In the genomic region with DNA sequence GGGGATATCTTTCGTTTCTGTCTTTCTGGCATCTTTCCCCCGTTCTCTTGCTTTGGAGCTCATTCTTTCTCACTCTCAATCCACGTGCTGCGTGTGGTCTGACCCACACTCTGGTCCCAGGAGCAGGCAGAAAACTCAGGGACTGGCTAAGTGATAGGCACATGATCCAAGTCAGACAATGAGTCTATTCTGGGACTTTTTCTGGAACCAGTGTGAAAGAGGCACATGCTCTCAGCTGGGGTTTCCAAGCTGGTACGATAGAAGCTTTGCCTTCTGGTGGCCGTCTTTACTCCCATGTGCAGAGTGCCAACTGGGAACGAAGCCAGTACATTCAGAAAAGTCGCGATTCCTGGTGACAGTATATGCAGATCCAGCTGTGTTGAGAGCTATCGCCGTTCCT, we compare ENCODE assay signal across 1 cellular context.
TF ChIP-seq lines count a peak whose summit lies in the region.

No MANE protein-coding gene starts in this region.

TF ChIP-seq in H1, 55 proteins besides CTCF, POLR2A, EP300 and RAD21 (continued from another document):
- TF ChIP-seq, protein P1, sequence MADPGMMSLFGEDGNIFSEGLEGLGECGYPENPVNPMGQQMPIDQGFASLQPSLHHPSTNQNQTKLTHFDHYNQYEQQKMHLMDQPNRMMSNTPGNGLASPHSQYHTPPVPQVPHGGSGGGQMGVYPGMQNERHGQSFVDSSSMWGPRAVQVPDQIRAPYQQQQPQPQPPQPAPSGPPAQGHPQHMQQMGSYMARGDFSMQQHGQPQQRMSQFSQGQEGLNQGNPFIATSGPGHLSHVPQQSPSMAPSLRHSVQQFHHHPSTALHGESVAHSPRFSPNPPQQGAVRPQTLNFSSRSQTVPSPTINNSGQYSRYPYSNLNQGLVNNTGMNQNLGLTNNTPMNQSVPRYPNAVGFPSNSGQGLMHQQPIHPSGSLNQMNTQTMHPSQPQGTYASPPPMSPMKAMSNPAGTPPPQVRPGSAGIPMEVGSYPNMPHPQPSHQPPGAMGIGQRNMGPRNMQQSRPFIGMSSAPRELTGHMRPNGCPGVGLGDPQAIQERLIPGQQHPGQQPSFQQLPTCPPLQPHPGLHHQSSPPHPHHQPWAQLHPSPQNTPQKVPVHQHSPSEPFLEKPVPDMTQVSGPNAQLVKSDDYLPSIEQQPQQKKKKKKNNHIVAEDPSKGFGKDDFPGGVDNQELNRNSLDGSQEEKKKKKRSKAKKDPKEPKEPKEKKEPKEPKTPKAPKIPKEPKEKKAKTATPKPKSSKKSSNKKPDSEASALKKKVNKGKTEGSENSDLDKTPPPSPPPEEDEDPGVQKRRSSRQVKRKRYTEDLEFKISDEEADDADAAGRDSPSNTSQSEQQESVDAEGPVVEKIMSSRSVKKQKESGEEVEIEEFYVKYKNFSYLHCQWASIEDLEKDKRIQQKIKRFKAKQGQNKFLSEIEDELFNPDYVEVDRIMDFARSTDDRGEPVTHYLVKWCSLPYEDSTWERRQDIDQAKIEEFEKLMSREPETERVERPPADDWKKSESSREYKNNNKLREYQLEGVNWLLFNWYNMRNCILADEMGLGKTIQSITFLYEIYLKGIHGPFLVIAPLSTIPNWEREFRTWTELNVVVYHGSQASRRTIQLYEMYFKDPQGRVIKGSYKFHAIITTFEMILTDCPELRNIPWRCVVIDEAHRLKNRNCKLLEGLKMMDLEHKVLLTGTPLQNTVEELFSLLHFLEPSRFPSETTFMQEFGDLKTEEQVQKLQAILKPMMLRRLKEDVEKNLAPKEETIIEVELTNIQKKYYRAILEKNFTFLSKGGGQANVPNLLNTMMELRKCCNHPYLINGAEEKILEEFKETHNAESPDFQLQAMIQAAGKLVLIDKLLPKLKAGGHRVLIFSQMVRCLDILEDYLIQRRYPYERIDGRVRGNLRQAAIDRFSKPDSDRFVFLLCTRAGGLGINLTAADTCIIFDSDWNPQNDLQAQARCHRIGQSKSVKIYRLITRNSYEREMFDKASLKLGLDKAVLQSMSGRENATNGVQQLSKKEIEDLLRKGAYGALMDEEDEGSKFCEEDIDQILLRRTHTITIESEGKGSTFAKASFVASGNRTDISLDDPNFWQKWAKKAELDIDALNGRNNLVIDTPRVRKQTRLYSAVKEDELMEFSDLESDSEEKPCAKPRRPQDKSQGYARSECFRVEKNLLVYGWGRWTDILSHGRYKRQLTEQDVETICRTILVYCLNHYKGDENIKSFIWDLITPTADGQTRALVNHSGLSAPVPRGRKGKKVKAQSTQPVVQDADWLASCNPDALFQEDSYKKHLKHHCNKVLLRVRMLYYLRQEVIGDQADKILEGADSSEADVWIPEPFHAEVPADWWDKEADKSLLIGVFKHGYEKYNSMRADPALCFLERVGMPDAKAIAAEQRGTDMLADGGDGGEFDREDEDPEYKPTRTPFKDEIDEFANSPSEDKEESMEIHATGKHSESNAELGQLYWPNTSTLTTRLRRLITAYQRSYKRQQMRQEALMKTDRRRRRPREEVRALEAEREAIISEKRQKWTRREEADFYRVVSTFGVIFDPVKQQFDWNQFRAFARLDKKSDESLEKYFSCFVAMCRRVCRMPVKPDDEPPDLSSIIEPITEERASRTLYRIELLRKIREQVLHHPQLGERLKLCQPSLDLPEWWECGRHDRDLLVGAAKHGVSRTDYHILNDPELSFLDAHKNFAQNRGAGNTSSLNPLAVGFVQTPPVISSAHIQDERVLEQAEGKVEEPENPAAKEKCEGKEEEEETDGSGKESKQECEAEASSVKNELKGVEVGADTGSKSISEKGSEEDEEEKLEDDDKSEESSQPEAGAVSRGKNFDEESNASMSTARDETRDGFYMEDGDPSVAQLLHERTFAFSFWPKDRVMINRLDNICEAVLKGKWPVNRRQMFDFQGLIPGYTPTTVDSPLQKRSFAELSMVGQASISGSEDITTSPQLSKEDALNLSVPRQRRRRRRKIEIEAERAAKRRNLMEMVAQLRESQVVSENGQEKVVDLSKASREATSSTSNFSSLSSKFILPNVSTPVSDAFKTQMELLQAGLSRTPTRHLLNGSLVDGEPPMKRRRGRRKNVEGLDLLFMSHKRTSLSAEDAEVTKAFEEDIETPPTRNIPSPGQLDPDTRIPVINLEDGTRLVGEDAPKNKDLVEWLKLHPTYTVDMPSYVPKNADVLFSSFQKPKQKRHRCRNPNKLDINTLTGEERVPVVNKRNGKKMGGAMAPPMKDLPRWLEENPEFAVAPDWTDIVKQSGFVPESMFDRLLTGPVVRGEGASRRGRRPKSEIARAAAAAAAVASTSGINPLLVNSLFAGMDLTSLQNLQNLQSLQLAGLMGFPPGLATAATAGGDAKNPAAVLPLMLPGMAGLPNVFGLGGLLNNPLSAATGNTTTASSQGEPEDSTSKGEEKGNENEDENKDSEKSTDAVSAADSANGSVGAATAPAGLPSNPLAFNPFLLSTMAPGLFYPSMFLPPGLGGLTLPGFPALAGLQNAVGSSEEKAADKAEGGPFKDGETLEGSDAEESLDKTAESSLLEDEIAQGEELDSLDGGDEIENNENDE (IDR thresholded peaks at IDR 0.05; ENCODE audit: insufficient replicate concordance, low read length), result no peak
TF ChIP-seq in H1: peak in this region for 0.
